ENCODE assay signal across 13 cellular contexts in genomic region chr2:178990533-178991241, GRCh38. TPM values are rescaled to one million over a fixed set of nuclear protein-coding genes. Genes with fewer than 3 reads are reported as not detected.
DNase-seq lines count a peak whose midpoint lies in the region; ATAC-seq, FAIRE-seq and TF ChIP-seq lines count a peak whose summit lies in the region.
"Had no signal": no experiment of that assay in that cellular context is flagged by ENCODE, and none has a peak within 500 bp of the region (broad histone marks: within the 10 kb centered on the region; RNA-seq: fewer than 3 reads in every experiment).

No MANE protein-coding gene starts in this region.

- intact Hi-C loops in HepG2 (cut with micrococcal nuclease; ENCODE audit: unreplicated experiment) (no loop called here), right lobe of liver (cut with DNase I) (no loop called here)

- H3K9ac ChIP-seq in HepG2 (ENCODE audit: insufficient read depth, low read depth, low read length) = no peak overlapping the region

- H3K4me1 Mint-ChIP-seq in stimulated activated naive CD8-positive, alpha-beta T cell treated with anti-CD3 and anti-CD28 coated beads, Interleukin-15, amount 100 ng/mL, for 72 hours = peaks cover 12% of the 10 kb centered on the region

- WGBS in HepG2 (ENCODE audit: low lambda C conversion rate) = 2% methylated on average over 4 of the region's 4 CpGs
- 79% methylated on average over 3 of the region's 4 CpGs for WGBS in right lobe of liver (ENCODE audit: insufficient coverage, low coverage, low lambda C conversion rate, missing lambda C conversion rate)

- CTCF ChIA-PET in HepG2 (lab: Yijun Ruan, JAX; ENCODE audit: low intra/inter-chr PET ratio, low total read pairs) = no interaction called here

- H3K4me3 ChIP-seq in HepG2 (replicated peaks in 1 of 3; ENCODE audit: insufficient read depth in 1 of 3, low read depth in 2 of 3, low read length in 3 of 3) = no peak overlapping the region
- no peak overlapping the region for H3K4me3 ChIP-seq in right lobe of liver
- H3K4me3 ChIP-seq: adrenal gland had no signal

- TF ChIP-seq EP300 in HepG2 (IDR thresholded peaks at IDR 0.05; ENCODE audit: low read depth in 2 of 2, low read length in 2 of 2) = no peak
- TF ChIP-seq EP300 in HepG2 (CRISPR knock-in tag; IDR thresholded peaks at IDR 0.05; ENCODE audit: borderline replicate concordance) = no peak

- no peaks in the 10 kb centered on the region for H4K20me1 ChIP-seq in HepG2 (ENCODE audit: insufficient read depth, low read length)

- DNase-seq in HepG2 (ENCODE audit: low spot score) (no peak), right lobe of liver (no peak), NCI-H1436 treated with DMSO at 0.1 percent for 48 hours (lab: John Stamatoyannopoulos, UW) (no peak), urothelium cell line (ENCODE audit: low spot score) (no peak), HK-2 (ENCODE audit: unreplicated experiment) (no peak)
- peak in 1 of 2 donors; percentile 15 for DNase-seq in stimulated activated naive CD8-positive, alpha-beta T cell treated with anti-CD3 and anti-CD28 coated beads, Interleukin-15, amount 100 ng/mL, for 72 hours
- DNase-seq: adrenal gland, NCI-H748 treated with DMSO at 0.1 percent for 48 hours, nucleus accumbens, T-helper 9 cell had no signal

- H3K4me2 ChIP-seq in HepG2 (ENCODE audit: low read depth, low read length) = no peak overlapping the region

- no peak for TF ChIP-seq RAD21 in HepG2 (CRISPR knock-in tag; IDR thresholded peaks at IDR 0.05)

- in situ Hi-C loops in HepG2 (cut with HindIII; ENCODE audit: extremely low pct_ligation_motif_present, low pct_unique_long_range_greater_than_20kb) = no loop called here

- H3K4me3 Mint-ChIP-seq in stimulated activated naive CD8-positive, alpha-beta T cell treated with anti-CD3 and anti-CD28 coated beads, Interleukin-15, amount 100 ng/mL, for 72 hours = peak overlapping the region; percentile 9 to 34

- TF ChIP-seq POLR2A in HepG2 (IDR thresholded peaks at IDR 0.05; ENCODE audit: insufficient read depth in 1 of 2, low read depth in 2 of 2, low read length in 2 of 2) (no peak), right lobe of liver (IDR thresholded peaks at IDR 0.05) (no peak)

- no peak overlapping the region for H3K27ac ChIP-seq in HepG2 (ENCODE audit: extremely low read length, insufficient read depth, low read length)
- H3K27ac ChIP-seq in right lobe of liver = no peak overlapping the region
- H3K27ac ChIP-seq: adrenal gland had no signal

- BruUV-seq in HepG2 (replicated peaks; lab: Mats Ljungman, UMichigan) = no TSS peak

- POLR2A ChIA-PET in HepG2 (lab: Yijun Ruan, JAX) = no interaction called here

- H3K27me3 ChIP-seq in HepG2 (ENCODE audit: control insufficient read depth in 1 of 2, insufficient read depth in 2 of 2, low read length in 2 of 2) (no peaks in the 10 kb centered on the region), right lobe of liver (no peaks in the 10 kb centered on the region)
- H3K27me3 ChIP-seq: adrenal gland had no signal

- no peaks in the 10 kb centered on the region for H3K27me3 Mint-ChIP-seq in stimulated activated naive CD8-positive, alpha-beta T cell treated with anti-CD3 and anti-CD28 coated beads, Interleukin-15, amount 100 ng/mL, for 72 hours

- H3K4me1 ChIP-seq in HepG2 (ENCODE audit: insufficient read depth, low read length) (no peaks in the 10 kb centered on the region), right lobe of liver (peaks cover 0 to 8% (median 0%) of the 10 kb centered on the region in 4 donors)
- H3K4me1 ChIP-seq: adrenal gland had no signal

- TF ChIP-seq CTCF in HepG2 (CRISPR knock-in tag; IDR thresholded peaks at IDR 0.05) (no peak), right lobe of liver (IDR thresholded peaks at IDR 0.05) (no peak)

- ATAC-seq in HepG2 (no peak), right lobe of liver (no peak), GM21737 (IDR thresholded peaks at IDR 0.05; ENCODE audit: unreplicated experiment) (peak; percentile 79), HG03520 (IDR thresholded peaks at IDR 0.05; ENCODE audit: unreplicated experiment) (peak; percentile 84)
- ATAC-seq in stimulated activated naive CD8-positive, alpha-beta T cell treated with anti-CD3 and anti-CD28 coated beads, Interleukin-15, amount 100 ng/mL, for 72 hours = peak; percentile 93

- 0 out of 2 replicates have a peak, but pooled peaks cover 7% of the 10 kb centered on the region for H3K9me3 ChIP-seq in HepG2 (ENCODE audit: low read length)
- no peaks in the 10 kb centered on the region for H3K9me3 ChIP-seq in right lobe of liver
- H3K9me3 ChIP-seq: adrenal gland had no signal

- H3K9me3 Mint-ChIP-seq in stimulated activated naive CD8-positive, alpha-beta T cell treated with anti-CD3 and anti-CD28 coated beads, Interleukin-15, amount 100 ng/mL, for 72 hours = peaks cover 9 to 23% of the 10 kb centered on the region in 2 donors

- H3K27ac Mint-ChIP-seq in stimulated activated naive CD8-positive, alpha-beta T cell treated with anti-CD3 and anti-CD28 coated beads, Interleukin-15, amount 100 ng/mL, for 72 hours = peak overlapping the region; percentile 2 to 10

- H3K36me3 ChIP-seq in HepG2 (replicated peaks in 1 of 2; ENCODE audit: control insufficient read depth in 1 of 2, insufficient read depth in 2 of 2, low read length in 2 of 2) (no peaks in the 10 kb centered on the region), right lobe of liver (no peaks in the 10 kb centered on the region)
- H3K36me3 ChIP-seq: adrenal gland had no signal

- H2AFZ ChIP-seq in HepG2 (ENCODE audit: low read length) = no peak overlapping the region

- H3K79me2 ChIP-seq in HepG2 (ENCODE audit: insufficient read depth, low read length) = no peaks in the 10 kb centered on the region

- no peak for FAIRE-seq in HepG2 (lab: Jason Lieb, UNC)
- FAIRE-seq in urothelium cell line (lab: Jason Lieb, UNC) = no peak
- FAIRE-seq: keratinocyte had no signal

TF ChIP-seq in HepG2, 621 proteins besides CTCF, POLR2A, EP300 and RAD21:
- TF ChIP-seq MATR3 (CRISPR knock-in tag; IDR thresholded peaks at IDR 0.05) = no peak
- peak; percentile 49 for TF ChIP-seq HNRNPK (IDR thresholded peaks at IDR 0.05; ENCODE audit: low read depth, low read length, poor library complexity, severe bottlenecking)
- TF ChIP-seq PCBP2 (optimal IDR thresholded peaks at IDR 0.05; ENCODE audit: low read depth, low read length, poor library complexity, severe bottlenecking) = peak; percentile 56

RNA-seq across cellular contexts. Expression of gene CCDC141, which starts 59.2 kb away (rescaled TPM):
- not detected in 2 replicates for total RNA-seq in HepG2 (2016; rRNA removed; fragmentation: Illumina TruSeq; extraction: Trizol)
- not detected in 2 replicates for total RNA-seq in HepG2 (2016; cell fraction: cytosol; rRNA removed; fragmentation: Illumina TruSeq; extraction: Trizol; ENCODE audit: low read depth)
- not detected in 2 replicates for total RNA-seq in HepG2 (2016; cell fraction: insoluble cytoplasmic fraction; rRNA removed; fragmentation: Illumina TruSeq; extraction: Trizol)
- total RNA-seq in HepG2 (2016; cell fraction: membrane; rRNA removed; fragmentation: Illumina TruSeq; extraction: Trizol) = not detected in 2 replicates
- not detected in 2 replicates for total RNA-seq in HepG2 (2016; cell fraction: nucleus; rRNA removed; fragmentation: Illumina TruSeq; extraction: Trizol)
- not detected in 2 replicates for polyA plus RNA-seq in HepG2 (2011; rRNA removed)
- not detected in 2 replicates for polyA plus RNA-seq in HepG2 (2011; cell fraction: cytosol; rRNA removed)
- polyA plus RNA-seq in HepG2 (2011; cell fraction: nucleus; rRNA removed) = not detected in 2 replicates
- polyA plus RNA-seq in HepG2 (2012) = not detected in 2 replicates
- polyA plus RNA-seq in HepG2 (2016; cell fraction: cytosol; fragmentation: Illumina TruSeq; extraction: Trizol; ENCODE audit: low read depth) = not detected in 2 replicates
- not detected in 2 replicates for polyA plus RNA-seq in HepG2 (2016; cell fraction: insoluble cytoplasmic fraction; fragmentation: Illumina TruSeq; extraction: Trizol; ENCODE audit: low read depth)
- polyA plus RNA-seq in HepG2 (2016; cell fraction: membrane; fragmentation: Illumina TruSeq; extraction: Trizol; ENCODE audit: low read depth) = not detected in 2 replicates
- not detected in 2 replicates for polyA plus RNA-seq in HepG2 (2016; cell fraction: nucleus; fragmentation: Illumina TruSeq; extraction: Trizol; ENCODE audit: insufficient read depth, low read depth)
- polyA minus RNA-seq in HepG2 (2011; rRNA and poly(A)+ RNA removed; ENCODE audit: low replicate concordance) = 0.02 and 0.06 TPM in 2 replicates
- polyA minus RNA-seq in HepG2 (2011; cell fraction: cytosol; rRNA and poly(A)+ RNA removed) = not detected in 2 replicates
- not detected in 2 replicates for polyA minus RNA-seq in HepG2 (2011; cell fraction: nucleus; rRNA and poly(A)+ RNA removed)
- under 1 TPM; 0.20 to 0.98 (median 0.58) TPM for total RNA-seq in right lobe of liver
- polyA plus RNA-seq: keratinocyte had no signal

Comparison
In these comparisons a context has a peak if more than half of its experiments do, and no peak if none do; other contexts are left out.
1. ATAC-seq: peak in GM21737 (single experiment), HG03520 (single experiment) and stimulated activated naive CD8-positive, alpha-beta T cell treated with anti-CD3 and anti-CD28 coated beads, Interleukin-15, amount 100 ng/mL, for 72 hours (single experiment); none in HepG2 (single experiment) and right lobe of liver (0 of 4).